ENCODE assay signal across 8 cellular contexts in genomic region chr1:232950197-232950918, GRCh38. TPM values are rescaled to one million over a fixed set of nuclear protein-coding genes. Genes with fewer than 3 reads are reported as not detected.
DNase-seq lines count a peak whose midpoint lies in the region; ATAC-seq and TF ChIP-seq lines count a peak whose summit lies in the region.

A gene with protein sequence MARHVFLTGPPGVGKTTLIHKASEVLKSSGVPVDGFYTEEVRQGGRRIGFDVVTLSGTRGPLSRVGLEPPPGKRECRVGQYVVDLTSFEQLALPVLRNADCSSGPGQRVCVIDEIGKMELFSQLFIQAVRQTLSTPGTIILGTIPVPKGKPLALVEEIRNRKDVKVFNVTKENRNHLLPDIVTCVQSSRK (plus strand): TSS chr1:232950611. CDS start chr1:232950711, 100 bp downstream.

- ATAC-seq in GM18498 (IDR thresholded peaks at IDR 0.05; ENCODE audit: unreplicated experiment), result peak; percentile 86
- ATAC-seq in HG02885 (IDR thresholded peaks at IDR 0.05; ENCODE audit: poor library complexity, unreplicated experiment), result peak; percentile 86
- peak; percentile 95 to 97 for ATAC-seq in right cardiac atrium

- H3K36me3 ChIP-seq in vagina, result no peaks in the 10 kb centered on the region

- H3K27me3 ChIP-seq in right cardiac atrium (ENCODE audit: control insufficient read depth, insufficient read depth), result no peaks in the 10 kb centered on the region
- no peaks in the 10 kb centered on the region for H3K27me3 ChIP-seq in vagina

- no peak for TF ChIP-seq POLR2A in vagina (IDR thresholded peaks at IDR 0.05)

- no peak for TF ChIP-seq CTCF in vagina (IDR thresholded peaks at IDR 0.05)

- WGBS in right cardiac atrium, result under 1% methylated on average over 47 of the region's 47 CpGs

- H3K9me3 ChIP-seq in right cardiac atrium (ENCODE audit: control insufficient read depth, low read length) (no peaks in the 10 kb centered on the region), vagina (no peaks in the 10 kb centered on the region)

- H3K4me1 ChIP-seq in right cardiac atrium (ENCODE audit: control insufficient read depth, insufficient read depth, low read length) (peaks cover 5% of the 10 kb centered on the region), vagina (peaks cover 27% of the 10 kb centered on the region)

- H3K27ac ChIP-seq in right cardiac atrium (ENCODE audit: low read length) (peak within 1 kb of the TSS; percentile 82), vagina (peak within 1 kb of the TSS; percentile 77)

- H3K4me3 ChIP-seq in right cardiac atrium (ENCODE audit: low read length) (peak within 1 kb of the TSS; percentile 79), vagina (peak within 1 kb of the TSS; percentile 69 to 72)

- DNase-seq in NCI-H1694 treated with DMSO at 0.1 percent for 48 hours (lab: John Stamatoyannopoulos, UW) (peak; percentile 89), anterior cingulate cortex (lab: John Stamatoyannopoulos, UW) (peak in 57 of 58 donors; percentile 54 to 94 (median 86)), right cardiac atrium (peak; percentile 95 to 98 (median 97)), putamen (ENCODE audit: low spot score) (peak; percentile 93), vagina (ENCODE audit: extremely low spot score in 2 of 2) (no peak)

- intact Hi-C loops in T-helper 2 cell treated with Interferon-gamma antibody and Interleukin-4, amounts not matched to agents 100 ng/mL and 5 ng/mL, for 36 hours (cut with micrococcal nuclease), result loop anchor here (1.0 to 10.0 kb wide), 4 partner anchors 26 to 320 kb away; partner anchors contain the start of gene SIPA1L2
- intact Hi-C loops in right cardiac atrium (cut with DNase I), result loop anchor here in 1 of 4 donors (10.0 kb wide), 1 partner anchor 146 kb away; the partner anchor contains the start of gene MAP10
- intact Hi-C loops in vagina (cut with DNase I), result no loop called here

RNA-seq across cellular contexts. Expression of the gene that starts here (rescaled TPM):
- total RNA-seq in T-helper 2 cell treated with Interferon-gamma antibody and Interleukin-4, amounts not matched to agents 100 ng/mL and 5 ng/mL, for 36 hours, result 28.5 and 30.6 TPM in 2 replicates
- total RNA-seq in right cardiac atrium (10 to 100 TPM; 55.7 to 67.5 (median 56.8) TPM), vagina (19.2 TPM)
- polyA plus RNA-seq in right cardiac atrium, result 114 TPM

Comparison
In these comparisons a context has a peak if more than half of its experiments do, and no peak if none do; other contexts are left out.
1. DNase-seq: peak in NCI-H1694 treated with DMSO at 0.1 percent for 48 hours (single experiment), anterior cingulate cortex (57 of 58), right cardiac atrium (3 of 3) and putamen (single experiment); none in vagina (0 of 2).
2. Peak in every context shown above with its lines, with median percentiles within 50 percentile points of each other: ATAC-seq.